ENCODE assay signal across 10 cellular contexts in genomic region chr16:50603206-50604064, GRCh38. TPM values are rescaled to one million over a fixed set of nuclear protein-coding genes. Genes with fewer than 3 reads are reported as not detected.
DNase-seq lines count a peak whose midpoint lies in the region; ATAC-seq and TF ChIP-seq lines count a peak whose summit lies in the region.
"Had no signal": no experiment of that assay in that cellular context is flagged by ENCODE, and none has a peak within 500 bp of the region (broad histone marks: within the 10 kb centered on the region; RNA-seq: fewer than 3 reads in every experiment).

No MANE protein-coding gene starts in this region.

- peaks cover 29% of the 10 kb centered on the region for H3K4me1 Mint-ChIP-seq in HFFc6 (ENCODE audit: low read depth)
- H3K4me1 Mint-ChIP-seq in activated CD4-positive, alpha-beta memory T cell treated with anti-CD3 and anti-CD28 coated beads, Interleukin-2, amount 10 ng/mL, durations not matched to agents 7 days and 5 days, result peaks cover 3% of the 10 kb centered on the region
- H3K4me1 Mint-ChIP-seq in Caco-2 (ENCODE audit: low read depth, unreplicated experiment), result peaks cover 6% of the 10 kb centered on the region

- H3K27ac Mint-ChIP-seq in HFFc6, result peak overlapping the region; percentile 68
- no peak overlapping the region for H3K27ac Mint-ChIP-seq in activated CD4-positive, alpha-beta memory T cell treated with anti-CD3 and anti-CD28 coated beads, Interleukin-2, amount 10 ng/mL, durations not matched to agents 7 days and 5 days
- no peak overlapping the region for H3K27ac Mint-ChIP-seq in Caco-2 (ENCODE audit: unreplicated experiment)

- H3K4me3 ChIP-seq in lower lobe of right lung (no peak overlapping the region), tibial nerve (no peak overlapping the region), Caco-2 (ENCODE audit: low read depth, low read length) (no peak overlapping the region)

- TF ChIP-seq EP300 in tibial nerve (IDR thresholded peaks at IDR 0.05), result no peak

- H3K4me1 ChIP-seq in lower lobe of right lung, result peaks cover 30% of the 10 kb centered on the region
- H3K4me1 ChIP-seq in tibial nerve, result peaks cover 0 to 48% (median 14%) of the 10 kb centered on the region in 4 donors
- no peaks in the 10 kb centered on the region; the same call in 1 of the 2 replicates for H3K4me1 ChIP-seq in Caco-2

- POLR2A ChIA-PET in activated CD4-positive, alpha-beta memory T cell treated with anti-CD3 and anti-CD28 coated beads, Interleukin-2, amount 10 ng/mL, durations not matched to agents 7 days and 5 days (lab: Charles Lee), result no interaction called here
- POLR2A ChIA-PET in Caco-2 (lab: Charles Lee), result no interaction called here

- no peaks in the 10 kb centered on the region for H3K36me3 Mint-ChIP-seq in HFFc6 (ENCODE audit: low read depth)
- H3K36me3 Mint-ChIP-seq in activated CD4-positive, alpha-beta memory T cell treated with anti-CD3 and anti-CD28 coated beads, Interleukin-2, amount 10 ng/mL, durations not matched to agents 7 days and 5 days (ENCODE audit: low read depth), result no peaks in the 10 kb centered on the region
- H3K36me3 Mint-ChIP-seq in Caco-2 (ENCODE audit: insufficient read depth, unreplicated experiment), result peaks cover 33% of the 10 kb centered on the region

- no peak for TF ChIP-seq POLR2A in tibial nerve (IDR thresholded peaks at IDR 0.05)

- no peaks in the 10 kb centered on the region for H3K36me3 ChIP-seq in lower lobe of right lung
- no peaks in the 10 kb centered on the region for H3K36me3 ChIP-seq in tibial nerve
- H3K36me3 ChIP-seq in Caco-2 (ENCODE audit: control insufficient read depth, insufficient read depth, low read length), result no peaks in the 10 kb centered on the region
- H3K36me3 ChIP-seq: WERI-Rb-1 had no signal

- no TSS peak for BruUV-seq in Caco-2 (replicated peaks; lab: Mats Ljungman, UMichigan)

- peak overlapping the region; percentile 29 for H3K27ac ChIP-seq in cingulate gyrus (ENCODE audit: low read depth, low read length)
- peak overlapping the region; percentile 37 for H3K27ac ChIP-seq in lower lobe of right lung
- peak overlapping the region in 3 of 4 donors; percentile 42 to 77 (median 77) for H3K27ac ChIP-seq in tibial nerve
- H3K27ac ChIP-seq: WERI-Rb-1 had no signal

- H3K27me3 Mint-ChIP-seq in HFFc6 (ENCODE audit: insufficient read depth) (peaks cover 13% of the 10 kb centered on the region), Caco-2 (ENCODE audit: insufficient read depth, unreplicated experiment) (no peaks in the 10 kb centered on the region)
- H3K27me3 Mint-ChIP-seq in activated CD4-positive, alpha-beta memory T cell treated with anti-CD3 and anti-CD28 coated beads, Interleukin-2, amount 10 ng/mL, durations not matched to agents 7 days and 5 days, result no peaks in the 10 kb centered on the region

- H3K9me3 ChIP-seq in lower lobe of right lung (no peaks in the 10 kb centered on the region), tibial nerve (no peaks in the 10 kb centered on the region), Caco-2 (no peaks in the 10 kb centered on the region)

- intact Hi-C loops in lower lobe of right lung (cut with DNase I), result no loop called here
- intact Hi-C loops in Caco-2 (cut with micrococcal nuclease; ENCODE audit: unreplicated experiment), result no loop called here

- no peaks in the 10 kb centered on the region for H3K27me3 ChIP-seq in lower lobe of right lung (ENCODE audit: low read depth)
- H3K27me3 ChIP-seq in tibial nerve, result no peaks in the 10 kb centered on the region
- H3K27me3 ChIP-seq in Caco-2 (replicated peaks; ENCODE audit: control insufficient read depth, insufficient read depth, low read length), result no peaks in the 10 kb centered on the region

- peak in 1 of 2 donors; percentile 14 for ATAC-seq in lower lobe of right lung
- ATAC-seq in HG02678 (IDR thresholded peaks at IDR 0.05; ENCODE audit: unreplicated experiment), result no peak

- WGBS in tibial nerve, 2 donors, result 31 to 44% methylated on average over 18 of the region's 18 CpGs

- TF ChIP-seq CTCF in HFFc6 (IDR thresholded peaks at IDR 0.05) (no peak), lower lobe of right lung (IDR thresholded peaks at IDR 0.05) (no peak), tibial nerve (IDR thresholded peaks at IDR 0.05) (no peak), Caco-2 (IDR thresholded peaks at IDR 0.05; ENCODE audit: insufficient read depth in 1 of 2, low read depth in 1 of 2, low read length in 1 of 2, severe bottlenecking in 1 of 2, unreplicated experiment in 1 of 2) (no peak)

- CTCF ChIA-PET in activated CD4-positive, alpha-beta memory T cell treated with anti-CD3 and anti-CD28 coated beads, Interleukin-2, amount 10 ng/mL, durations not matched to agents 7 days and 5 days (lab: Charles Lee), result interaction anchor here (0.8 kb wide), 1 partner anchor 203 kb away, joined by 3 read pairs; no protein-coding TSS in a partner anchor
- CTCF ChIA-PET in Caco-2 (lab: Charles Lee), result no interaction called here

- peak; percentile 46 for DNase-seq in HFFc6
- no peak for DNase-seq in lower lobe of right lung
- no peak for DNase-seq in tibial nerve (ENCODE audit: low spot score in 2 of 2)
- DNase-seq in epidermal melanocyte (ENCODE audit: insufficient read length, low spot score), result no peak
- DNase-seq in activated CD4-positive, alpha-beta memory T cell treated with anti-CD3 and anti-CD28 coated beads, Interleukin-2, amount 10 ng/mL, durations not matched to agents 7 days and 5 days, result no peak
- no peak for DNase-seq in Caco-2
- DNase-seq: NCI-H69, WERI-Rb-1 had no signal

- H3K9me3 Mint-ChIP-seq in HFFc6, result no peaks in the 10 kb centered on the region
- H3K9me3 Mint-ChIP-seq in activated CD4-positive, alpha-beta memory T cell treated with anti-CD3 and anti-CD28 coated beads, Interleukin-2, amount 10 ng/mL, durations not matched to agents 7 days and 5 days, result no peaks in the 10 kb centered on the region
- H3K9me3 Mint-ChIP-seq in Caco-2 (ENCODE audit: unreplicated experiment), result no peaks in the 10 kb centered on the region

- H3K4me3 Mint-ChIP-seq in HFFc6 (peak overlapping the region; percentile 57), Caco-2 (ENCODE audit: unreplicated experiment) (no peak overlapping the region)
- no peak overlapping the region for H3K4me3 Mint-ChIP-seq in activated CD4-positive, alpha-beta memory T cell treated with anti-CD3 and anti-CD28 coated beads, Interleukin-2, amount 10 ng/mL, durations not matched to agents 7 days and 5 days

RNA-seq across cellular contexts. Expression of gene NKD1, which starts 55.2 kb away (rescaled TPM):
- total RNA-seq in HFFc6 (2021; fragmentation: NEBNext Ultra II Directional; extraction: Animal tissue kit (Norgen Biotek cat#: 25700)), result not detected
- total RNA-seq in lower lobe of right lung (30.7 TPM), tibial nerve (10 to 100 TPM; 20.1 to 92.4 (median 43.1) TPM), Caco-2 (2022) (37.9 and 54.9 TPM in 2 replicates)
- 1 to 10 TPM in 1 of 2 experiments, under 1 TPM in 1; 0.95 to 1.9 TPM for total RNA-seq in activated CD4-positive, alpha-beta memory T cell treated with anti-CD3 and anti-CD28 coated beads, Interleukin-2, amount 10 ng/mL, durations not matched to agents 7 days and 5 days

Comparison
In these comparisons a context has a peak if more than half of its experiments do, and no peak if none do; other contexts are left out.
1. RNA of gene NKD1, which starts 55.2 kb away (total RNA-seq): 20.1 to 92.4 TPM in tibial nerve, 37.9 to 54.9 TPM in Caco-2 and 30.7 TPM in lower lobe of right lung (single experiment); 0.95 to 1.9 TPM in activated CD4-positive, alpha-beta memory T cell treated with anti-CD3 and anti-CD28 coated beads, Interleukin-2, amount 10 ng/mL, durations not matched to agents 7 days and 5 days and not detected in HFFc6; every median in the first group is over 4 times any median in the second.
2. Peak in every context shown above with its lines, with median percentiles within 50 percentile points of each other: H3K27ac ChIP-seq.